In genomic region chrX:132957211-132958085, GRCh38 we compare ENCODE assay signal across 9 cellular contexts. TPM values are rescaled to one million over a fixed set of nuclear protein-coding genes. Genes with fewer than 3 reads are reported as not detected.
DNase-seq lines count a peak whose midpoint lies in the region; ATAC-seq and TF ChIP-seq lines count a peak whose summit lies in the region.
"Had no signal": no experiment of that assay in that cellular context is flagged by ENCODE, and none has a peak within 500 bp of the region (broad histone marks: within the 10 kb centered on the region; RNA-seq: fewer than 3 reads in every experiment).

No MANE protein-coding gene starts in this region.

- peak overlapping the region in 4 of 5 donors; percentile 41 to 52 (median 48) for H3K4me3 ChIP-seq in subcutaneous abdominal adipose tissue (ENCODE audit: low read depth in 1 of 5, low read length in 5 of 5)

- peaks cover 32% of the 10 kb centered on the region for H3K27me3 Mint-ChIP-seq in activated CD4-positive, alpha-beta T cell treated with anti-CD3 and anti-CD28 coated beads for 36 hours
- peaks cover 45% of the 10 kb centered on the region for H3K27me3 Mint-ChIP-seq in activated naive CD8-positive, alpha-beta T cell treated with anti-CD3 and anti-CD28 coated beads, Interleukin-2, amount 10 ng/mL, durations not matched to agents 7 days and 5 days
- H3K27me3 Mint-ChIP-seq in HFFc6 (ENCODE audit: insufficient read depth) = no peaks in the 10 kb centered on the region; the same call in 1 of the 2 replicates

- H3K27ac ChIP-seq in subcutaneous abdominal adipose tissue (ENCODE audit: low read depth, low read length) = no peak overlapping the region

- H3K4me1 ChIP-seq in subcutaneous abdominal adipose tissue (ENCODE audit: control insufficient read depth in 5 of 5, insufficient read depth in 5 of 5, low read length in 5 of 5) = peaks cover 2 to 24% (median 23%) of the 10 kb centered on the region in 5 donors

- peak overlapping the region; percentile 62 for H3K4me3 Mint-ChIP-seq in activated CD4-positive, alpha-beta T cell treated with anti-CD3 and anti-CD28 coated beads for 36 hours
- peak overlapping the region; percentile 57 for H3K4me3 Mint-ChIP-seq in activated naive CD8-positive, alpha-beta T cell treated with anti-CD3 and anti-CD28 coated beads, Interleukin-2, amount 10 ng/mL, durations not matched to agents 7 days and 5 days
- H3K4me3 Mint-ChIP-seq in HFFc6 = no peak overlapping the region

- H3K27ac Mint-ChIP-seq in activated CD4-positive, alpha-beta T cell treated with anti-CD3 and anti-CD28 coated beads for 36 hours = no peak overlapping the region
- no peak overlapping the region for H3K27ac Mint-ChIP-seq in activated naive CD8-positive, alpha-beta T cell treated with anti-CD3 and anti-CD28 coated beads, Interleukin-2, amount 10 ng/mL, durations not matched to agents 7 days and 5 days
- H3K27ac Mint-ChIP-seq in HFFc6 = no peak overlapping the region

- H3K9ac ChIP-seq in subcutaneous abdominal adipose tissue (ENCODE audit: low read length in 5 of 5) = no peak overlapping the region

- POLR2A ChIA-PET in activated CD4-positive, alpha-beta T cell treated with anti-CD3 and anti-CD28 coated beads for 36 hours (lab: Charles Lee) = no interaction called here
- POLR2A ChIA-PET in activated naive CD8-positive, alpha-beta T cell treated with anti-CD3 and anti-CD28 coated beads, Interleukin-2, amount 10 ng/mL, durations not matched to agents 7 days and 5 days (lab: Charles Lee) = no interaction called here

- intact Hi-C loops in activated CD4-positive, alpha-beta T cell treated with anti-CD3 and anti-CD28 coated beads for 36 hours (cut with DNase I, micrococcal nuclease) = loop anchor here in 1 of 2 experiments (5.0 kb wide), 1 partner anchor 220 kb away; no protein-coding TSS in a partner anchor

- TF ChIP-seq CTCF in HFFc6 (IDR thresholded peaks at IDR 0.05) = no peak

- CTCF ChIA-PET in activated CD4-positive, alpha-beta T cell treated with anti-CD3 and anti-CD28 coated beads for 36 hours (lab: Charles Lee) = interaction anchor here (0.6 kb wide), 1 partner anchor 182 kb away, joined by 3 read pairs; no protein-coding TSS in a partner anchor

- ATAC-seq in activated CD4-positive, alpha-beta T cell treated with anti-CD3 and anti-CD28 coated beads for 36 hours = peak; percentile 45
- peak; percentile 7 for ATAC-seq in activated naive CD8-positive, alpha-beta T cell treated with anti-CD3 and anti-CD28 coated beads, Interleukin-2, amount 10 ng/mL, durations not matched to agents 7 days and 5 days (ENCODE audit: low read depth)

- no peaks in the 10 kb centered on the region for H3K9me3 ChIP-seq in subcutaneous abdominal adipose tissue (ENCODE audit: control insufficient read depth in 5 of 5, low read length in 5 of 5)

- H3K4me1 Mint-ChIP-seq in activated CD4-positive, alpha-beta T cell treated with anti-CD3 and anti-CD28 coated beads for 36 hours = peaks cover 2% of the 10 kb centered on the region
- H3K4me1 Mint-ChIP-seq in activated naive CD8-positive, alpha-beta T cell treated with anti-CD3 and anti-CD28 coated beads, Interleukin-2, amount 10 ng/mL, durations not matched to agents 7 days and 5 days = peaks cover 5% of the 10 kb centered on the region
- H3K4me1 Mint-ChIP-seq in HFFc6 (ENCODE audit: low read depth) = no peaks in the 10 kb centered on the region

- H3K9me3 Mint-ChIP-seq in activated CD4-positive, alpha-beta T cell treated with anti-CD3 and anti-CD28 coated beads for 36 hours (ENCODE audit: low read depth) = no peaks in the 10 kb centered on the region
- H3K9me3 Mint-ChIP-seq in activated naive CD8-positive, alpha-beta T cell treated with anti-CD3 and anti-CD28 coated beads, Interleukin-2, amount 10 ng/mL, durations not matched to agents 7 days and 5 days = no peaks in the 10 kb centered on the region
- peaks cover 11% of the 10 kb centered on the region; the same call in 1 of the 2 replicates for H3K9me3 Mint-ChIP-seq in HFFc6

- no peaks in the 10 kb centered on the region for H3K36me3 Mint-ChIP-seq in activated CD4-positive, alpha-beta T cell treated with anti-CD3 and anti-CD28 coated beads for 36 hours (ENCODE audit: low read depth)
- H3K36me3 Mint-ChIP-seq in activated naive CD8-positive, alpha-beta T cell treated with anti-CD3 and anti-CD28 coated beads, Interleukin-2, amount 10 ng/mL, durations not matched to agents 7 days and 5 days = no peaks in the 10 kb centered on the region
- no peaks in the 10 kb centered on the region for H3K36me3 Mint-ChIP-seq in HFFc6 (ENCODE audit: low read depth)

- DNase-seq in activated CD4-positive, alpha-beta T cell treated with anti-CD3 and anti-CD28 coated beads for 36 hours = peak; percentile 34
- DNase-seq in activated CD4-positive, alpha-beta T cell treated with anti-CD3 and anti-CD28 coated beads for 4 hours = no peak
- DNase-seq in activated naive CD8-positive, alpha-beta T cell treated with anti-CD3 and anti-CD28 coated beads, Interleukin-2, amount 10 ng/mL, durations not matched to agents 7 days and 5 days = peak; percentile 29
- DNase-seq in iPS-NIHi7 (ENCODE audit: extremely low spot score) (peak; percentile 67), HFFc6 (no peak), medulla oblongata (ENCODE audit: extremely low spot score) (no peak)
- no peak for DNase-seq in stimulated activated CD4-positive, alpha-beta T cell treated with anti-CD3 and anti-CD28 coated beads, Interleukin-4, amount 100 ng/mL, for 24 hours

- peaks cover 21 to 63% (median 46%) of the 10 kb centered on the region in 5 donors for H3K27me3 ChIP-seq in subcutaneous abdominal adipose tissue (ENCODE audit: control insufficient read depth in 5 of 5, insufficient read depth in 4 of 5, low read length in 5 of 5)

- H3K36me3 ChIP-seq in subcutaneous abdominal adipose tissue (ENCODE audit: control insufficient read depth in 5 of 5, insufficient read depth in 5 of 5, low read length in 5 of 5) = no peaks in the 10 kb centered on the region

RNA-seq across cellular contexts. Expression of gene HS6ST2, which starts 1.0 kb away (rescaled TPM):
- under 1 TPM; 0.62 to 0.76 TPM for total RNA-seq in activated CD4-positive, alpha-beta T cell treated with anti-CD3 and anti-CD28 coated beads for 36 hours
- not detected for total RNA-seq in activated naive CD8-positive, alpha-beta T cell treated with anti-CD3 and anti-CD28 coated beads, Interleukin-2, amount 10 ng/mL, durations not matched to agents 7 days and 5 days
- total RNA-seq in HFFc6 (2021; fragmentation: NEBNext Ultra II Directional; extraction: Animal tissue kit (Norgen Biotek cat#: 25700)) = not detected
- total RNA-seq: LHCN-M2 had no signal

Comparison
In these comparisons a context has a peak if more than half of its experiments do, and no peak if none do; other contexts are left out.
1. DNase-seq: peak in activated CD4-positive, alpha-beta T cell treated with anti-CD3 and anti-CD28 coated beads for 36 hours (single experiment), activated naive CD8-positive, alpha-beta T cell treated with anti-CD3 and anti-CD28 coated beads, Interleukin-2, amount 10 ng/mL, durations not matched to agents 7 days and 5 days (single experiment) and iPS-NIHi7 (single experiment); none in activated CD4-positive, alpha-beta T cell treated with anti-CD3 and anti-CD28 coated beads for 4 hours (0 of 2), HFFc6 (single experiment), medulla oblongata (single experiment) and stimulated activated CD4-positive, alpha-beta T cell treated with anti-CD3 and anti-CD28 coated beads, Interleukin-4, amount 100 ng/mL, for 24 hours (single experiment).